24 cellular contexts compared by ENCODE assay signal in genomic region chr7:93636276-93636675, GRCh38.
DNase-seq lines count a peak whose midpoint lies in the region; ATAC-seq, FAIRE-seq and TF ChIP-seq lines count a peak whose summit lies in the region.
"Had no signal": no experiment of that assay in that cellular context is flagged by ENCODE, and none has a peak within 500 bp of the region (broad histone marks: within the 10 kb centered on the region; RNA-seq: fewer than 3 reads in every experiment).

No MANE protein-coding gene starts in this region.

- H3K18ac ChIP-seq in H1 (ENCODE audit: extremely low read depth, low read length) (no peak overlapping the region), mesendoderm (ENCODE audit: low read length) (no peak overlapping the region)

- H3K23me2 ChIP-seq in H1 (ENCODE audit: low read depth, low read length), result no peaks in the 10 kb centered on the region

- H2BK20ac ChIP-seq in H1 (ENCODE audit: low read length), result no peak overlapping the region; the same call in 1 of the 2 replicates

- CTCF ChIA-PET in WTC11 (lab: Charles Lee) (no interaction called here), H1 (lab: Charles Lee; ENCODE audit: partially characterized antibody) (no interaction called here)

- no peak overlapping the region for H4K91ac ChIP-seq in H1 (replicated peaks; ENCODE audit: insufficient read length, low read length)

- H3K27me3 Mint-ChIP-seq in WTC11 (ENCODE audit: low read depth), result no peaks in the 10 kb centered on the region; the same call in 1 of the 2 replicates
- H3K27me3 Mint-ChIP-seq: CD4-positive, alpha-beta memory T cell; CD4-positive, CD25-positive, alpha-beta regulatory T cell had no signal

- no peaks in the 10 kb centered on the region for H3K79me1 ChIP-seq in H1 (ENCODE audit: low read depth, low read length)
- no peaks in the 10 kb centered on the region for H3K79me1 ChIP-seq in mesendoderm (ENCODE audit: low read length)

- no peak overlapping the region for H2BK120ac ChIP-seq in H1 (replicated peaks; ENCODE audit: low read depth, low read length)
- peak overlapping the region; percentile 90 for H2BK120ac ChIP-seq in mesendoderm (ENCODE audit: low read depth, low read length)

- TF ChIP-seq CTCF in WTC11 (IDR thresholded peaks at IDR 0.05) (no peak), H1 (IDR thresholded peaks at IDR 0.05; ENCODE audit: control extremely low read depth in 1 of 3, insufficient read depth in 1 of 3, low read depth in 1 of 3, low read length in 3 of 3) (no peak), coronary artery (IDR thresholded peaks at IDR 0.05) (no peak)

- TF ChIP-seq EP300 in H1 (IDR thresholded peaks at IDR 0.05; ENCODE audit: borderline replicate concordance in 1 of 2, low read depth in 2 of 2, low read length in 2 of 2), result no peak

- H3K27ac Mint-ChIP-seq in WTC11, result peak overlapping the region; percentile 21; the same call in 1 of the 2 replicates
- H3K27ac Mint-ChIP-seq: CD14-positive monocyte; CD4-positive, alpha-beta memory T cell; CD4-positive, CD25-positive, alpha-beta regulatory T cell; CD8-positive, alpha-beta memory T cell had no signal

- H4K20me1 ChIP-seq in H1 (replicated peaks in 1 of 2; ENCODE audit: control insufficient read depth in 1 of 2, insufficient read depth in 2 of 2, low read length in 2 of 2), result no peaks in the 10 kb centered on the region
- H4K20me1 ChIP-seq: BLaER1 had no signal

- no peak overlapping the region for H3K4ac ChIP-seq in H1 (replicated peaks; ENCODE audit: insufficient read length, low read depth, low read length)
- no peak overlapping the region for H3K4ac ChIP-seq in mesendoderm (ENCODE audit: low read depth, low read length)

- H3K27me3 ChIP-seq in H1 (replicated peaks in 1 of 4; ENCODE audit: control insufficient read depth in 3 of 4, extremely low read depth in 1 of 4, insufficient read depth in 3 of 4, low read length in 3 of 4), result no peaks in the 10 kb centered on the region
- no peaks in the 10 kb centered on the region for H3K27me3 ChIP-seq in mesendoderm (ENCODE audit: insufficient read depth, low read length, poor library complexity)
- H3K27me3 ChIP-seq: BE2C, BLaER1 had no signal

- ATAC-seq in WTC11, result no peak

- H3K36me3 ChIP-seq in H1 (ENCODE audit: control insufficient read depth in 2 of 4, insufficient read depth in 4 of 4, low read length in 3 of 4) (no peaks in the 10 kb centered on the region), mesendoderm (ENCODE audit: control insufficient read depth, insufficient read depth, low read length) (no peaks in the 10 kb centered on the region)
- H3K36me3 ChIP-seq: BE2C, BLaER1 had no signal

- H3K14ac ChIP-seq in H1 (ENCODE audit: insufficient read length), result no peak overlapping the region

- H3K4me3 Mint-ChIP-seq in WTC11, result no peak overlapping the region
- H3K4me3 Mint-ChIP-seq: CD14-positive monocyte; CD4-positive, alpha-beta memory T cell; CD4-positive, CD25-positive, alpha-beta regulatory T cell; CD8-positive, alpha-beta memory T cell had no signal

- no peak overlapping the region for H3K23ac ChIP-seq in H1 (ENCODE audit: insufficient read length)
- no peak overlapping the region for H3K23ac ChIP-seq in mesendoderm (ENCODE audit: low read length)

- H4K5ac ChIP-seq in H1 (ENCODE audit: insufficient read length, low read depth, low read length), result no peak overlapping the region
- H4K5ac ChIP-seq in mesendoderm (ENCODE audit: low read length), result no peak overlapping the region

- H3K9me3 Mint-ChIP-seq in WTC11, result peaks cover 21% of the 10 kb centered on the region

- no peak overlapping the region for H2AFZ ChIP-seq in H1 (ENCODE audit: low read length)

- H2BK12ac ChIP-seq in H1 (ENCODE audit: low read depth, low read length), result peak overlapping the region; percentile 63; the same call in 1 of the 2 replicates

- H3K27ac ChIP-seq in H1 (ENCODE audit: low read depth, low read length) (no peak overlapping the region), mesendoderm (ENCODE audit: low read depth, low read length) (peak overlapping the region; percentile 69), coronary artery (no peak overlapping the region)
- H3K27ac ChIP-seq: BLaER1 had no signal

- no peak for FAIRE-seq in H1 (lab: Jason Lieb, UNC)
- FAIRE-seq: A204.1, G401.6, GM12891, GM19239 had no signal

- no peak overlapping the region for H3K4me3 ChIP-seq in H1 (ENCODE audit: extremely low read depth in 1 of 4, insufficient read depth in 2 of 4, low read depth in 3 of 4, low read length in 4 of 4)
- no peak overlapping the region for H3K4me3 ChIP-seq in mesendoderm (ENCODE audit: low read length)
- H3K4me3 ChIP-seq in coronary artery, result no peak overlapping the region
- H3K4me3 ChIP-seq: BLaER1 had no signal

- H2BK5ac ChIP-seq in H1 (ENCODE audit: low read depth, low read length) (peak overlapping the region; percentile 77; the same call in 1 of the 2 replicates), mesendoderm (ENCODE audit: low read length) (peak overlapping the region; percentile 14)

- H3K56ac ChIP-seq in H1 (replicated peaks; ENCODE audit: insufficient read length, low read depth, low read length) (no peak overlapping the region), mesendoderm (ENCODE audit: low read length) (peak overlapping the region; percentile 57)

- H3K4me2 ChIP-seq in H1 (ENCODE audit: insufficient read depth in 1 of 2, low read depth in 2 of 2, low read length in 2 of 2), result no peak overlapping the region
- no peak overlapping the region for H3K4me2 ChIP-seq in mesendoderm (ENCODE audit: low read length)
- H3K4me2 ChIP-seq: BLaER1 had no signal

- H4K8ac ChIP-seq in H1 (ENCODE audit: extremely low read depth, insufficient read depth, low read length) (no peak overlapping the region), mesendoderm (ENCODE audit: low read depth, low read length) (no peak overlapping the region)

- peaks cover 22% of the 10 kb centered on the region for H3K36me3 Mint-ChIP-seq in WTC11
- H3K36me3 Mint-ChIP-seq: CD14-positive monocyte; CD4-positive, alpha-beta memory T cell; CD4-positive, CD25-positive, alpha-beta regulatory T cell; CD8-positive, alpha-beta memory T cell had no signal

- DNase-seq in WTC11 (ENCODE audit: low spot score) (no peak), H1 (ENCODE audit: low read depth in 1 of 2, low spot score in 2 of 2) (no peak), mesendoderm (peak; percentile 89), coronary artery (ENCODE audit: low spot score) (no peak), DMS153 treated with DMSO at 0.1 percent for 48 hours (lab: John Stamatoyannopoulos, UW; ENCODE audit: unreplicated experiment) (no peak), amniotic stem cell (lab: John Stamatoyannopoulos, UW) (no peak)
- DNase-seq: 8988T; ACHN; BE2C; C1 segment of cervical spinal cord; CD4-positive, alpha-beta memory T cell; CD4-positive, CD25-positive, alpha-beta regulatory T cell; CD8-positive, alpha-beta memory T cell; COR-L47; DMS 273 treated with DMSO at 0.1 percent for 48 hours; DMS153; DMS79 treated with DMSO at 0.1 percent for 48 hours; GF-D8 had no signal

- no peak overlapping the region for H3K9ac ChIP-seq in H1 (replicated peaks in 1 of 4; ENCODE audit: extremely low read depth in 1 of 4, low read depth in 3 of 4, low read length in 3 of 4)
- no peak overlapping the region for H3K9ac ChIP-seq in mesendoderm (ENCODE audit: low read length)
- H3K9ac ChIP-seq: BLaER1 had no signal

- H3K4me1 Mint-ChIP-seq in WTC11, result peaks cover 61% of the 10 kb centered on the region
- H3K4me1 Mint-ChIP-seq: CD14-positive monocyte; CD4-positive, alpha-beta memory T cell; CD4-positive, CD25-positive, alpha-beta regulatory T cell; CD8-positive, alpha-beta memory T cell had no signal

- H3K9me3 ChIP-seq in H1 (ENCODE audit: insufficient read depth in 2 of 2, low read depth in 1 of 2, low read length in 1 of 2), result no peaks in the 10 kb centered on the region; a peak in 1 of 4 replicates
- H3K9me3 ChIP-seq: BE2C, BLaER1 had no signal

- no peak for TF ChIP-seq RAD21 in H1 (IDR thresholded peaks at IDR 0.05 in 1 of 2, conservative IDR thresholded peaks at IDR 0.05 in 1 of 2; ENCODE audit: low read depth in 2 of 2, low read length in 2 of 2)

- peak overlapping the region; percentile 19; the same call in 1 of the 2 replicates for H2AK5ac ChIP-seq in H1 (ENCODE audit: low read depth, low read length)
- H2AK5ac ChIP-seq in mesendoderm (ENCODE audit: low read length), result no peak overlapping the region

- H3K4me1 ChIP-seq in H1 (replicated peaks in 1 of 4; ENCODE audit: control insufficient read depth in 3 of 4, insufficient read depth in 4 of 4, low read length in 3 of 4), result peaks cover 0 to 3% (median 0%) of the 10 kb centered on the region in 4 experiments; a peak in 4 of 7 replicates
- peaks cover 7% of the 10 kb centered on the region for H3K4me1 ChIP-seq in mesendoderm (ENCODE audit: control insufficient read depth, low read depth, low read length)
- H3K4me1 ChIP-seq: BE2C had no signal

- H3K79me2 ChIP-seq in H1 (ENCODE audit: control insufficient read depth in 1 of 2, insufficient read depth in 2 of 2, low read length in 2 of 2) (peaks cover 0 to 5% of the 10 kb centered on the region in 2 experiments; a peak in 3 of 4 replicates), mesendoderm (ENCODE audit: control insufficient read depth, insufficient read depth, low read length) (peaks cover 6% of the 10 kb centered on the region)

- no peak for TF ChIP-seq POLR2A in H1 (IDR thresholded peaks at IDR 0.05; ENCODE audit: control extremely low read depth in 1 of 2, low read depth in 2 of 2, low read length in 2 of 2)

- POLR2A ChIA-PET in WTC11 (lab: Charles Lee) (no interaction called here), H1 (lab: Charles Lee; ENCODE audit: partially characterized antibody) (interaction anchor here (0.8 to 1.8 kb wide), 2 partner anchors 9 to 17 kb away, joined by 3 to 7 read pairs; no protein-coding TSS in a partner anchor)

- no peak overlapping the region for H2BK15ac ChIP-seq in H1 (ENCODE audit: low read length)
- H2BK15ac ChIP-seq in mesendoderm (replicated peaks; ENCODE audit: low read depth), result peak overlapping the region; percentile 88

TF ChIP-seq in WTC11, 78 proteins besides CTCF, POLR2A, EP300 and RAD21 (continues in another document):
- TF ChIP-seq TEAD1 (CRISPR knock-in tag; IDR thresholded peaks at IDR 0.05) (no peak), CBFB (CRISPR knock-in tag; IDR thresholded peaks at IDR 0.05; ENCODE audit: low read depth) (no peak)

TF ChIP-seq in H1, 55 proteins besides CTCF, POLR2A, EP300 and RAD21:
- TF ChIP-seq SAP30 (IDR thresholded peaks at IDR 0.05; ENCODE audit: insufficient read depth, insufficient replicate concordance, low read length) (no peak), POLR2AphosphoS5 (IDR thresholded peaks at IDR 0.05; ENCODE audit: low read depth, low read length) (no peak), EZH2 (IDR thresholded peaks at IDR 0.05; ENCODE audit: low read depth, low read length, severe bottlenecking) (no peak), TEAD4 (IDR thresholded peaks at IDR 0.05; ENCODE audit: low read depth, low read length) (no peak), SIRT6 (IDR thresholded peaks at IDR 0.05; ENCODE audit: low read length) (no peak)
